ENCODE assay signal across 28 cellular contexts in the genomic region with DNA sequence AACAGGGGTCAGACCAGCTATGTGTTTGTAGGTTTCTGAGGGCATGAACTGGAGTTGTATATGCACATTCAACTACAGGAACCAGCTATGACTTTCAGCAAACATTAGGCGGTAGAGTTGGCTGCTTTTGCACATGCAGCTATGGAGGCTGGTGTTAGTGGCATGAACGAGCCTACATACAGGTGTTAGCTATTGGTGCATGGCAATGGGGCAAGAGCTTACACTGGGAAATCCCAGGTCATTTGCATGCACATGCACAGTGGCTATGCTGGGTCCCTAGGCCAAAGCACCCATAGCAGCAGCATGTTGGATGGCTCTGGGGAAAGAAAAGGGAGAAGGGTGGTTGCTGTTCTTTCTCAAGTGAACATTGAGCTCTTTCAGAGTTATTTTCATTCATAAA.
"Had no signal": no experiment of that assay in that cellular context is flagged by ENCODE, and none has a peak within 500 bp of the region (broad histone marks: within the 10 kb centered on the region; RNA-seq: fewer than 3 reads in every experiment).

No MANE protein-coding gene starts in this region.

- H3K9me3 Mint-ChIP-seq: neural progenitor cell had no signal

- H3K27ac ChIP-seq: neural progenitor cell, ovary, parathyroid adenoma, prostate gland, right lobe of liver, sigmoid colon, stomach, thoracic aorta, thyroid gland, tibial nerve, upper lobe of left lung, vagina had no signal

- H3K27me3 ChIP-seq: neural progenitor cell, ovary, right lobe of liver, sigmoid colon, stomach, thyroid gland, tibial nerve, upper lobe of left lung, vagina had no signal

- H3K4me1 Mint-ChIP-seq: natural killer cell; nephron; stimulated activated effector memory CD8-positive, alpha-beta T cell treated with anti-CD3 and anti-CD28 coated beads, Interleukin-12 subunit alpha, Interleukin-12 subunit beta, amount 100 ng/mL, for 72 hours; stimulated activated naive B cell treated with anti-CD40 and anti-IgM and Interleukin-4, amounts not matched to agents 10 μg/mL and 1 μg/mL and 100 μg/mL, for 72 hours had no signal

- ATAC-seq: natural killer cell; right cardiac atrium; right lobe of liver; stimulated activated effector memory CD8-positive, alpha-beta T cell treated with anti-CD3 and anti-CD28 coated beads, Interleukin-12 subunit alpha, Interleukin-12 subunit beta, amount 100 ng/mL, for 72 hours; stimulated activated naive B cell treated with anti-CD40 and anti-IgM and Interleukin-4, amounts not matched to agents 10 μg/mL and 1 μg/mL and 100 μg/mL, for 72 hours had no signal

- H3K4me3 Mint-ChIP-seq: natural killer cell; nephron; neural progenitor cell; stimulated activated effector memory CD8-positive, alpha-beta T cell treated with anti-CD3 and anti-CD28 coated beads, Interleukin-12 subunit alpha, Interleukin-12 subunit beta, amount 100 ng/mL, for 72 hours; stimulated activated naive B cell treated with anti-CD40 and anti-IgM and Interleukin-4, amounts not matched to agents 10 μg/mL and 1 μg/mL and 100 μg/mL, for 72 hours; stimulated activated naive CD8-positive, alpha-beta T cell treated with anti-CD3 and anti-CD28 coated beads, Interleukin-15, Interleukin-2, amounts not matched to agents 100 ng/mL and 50 ng/mL, for 24 hours had no signal

- DNase-seq: natural killer cell; occipital lobe; ovary; posterior cingulate gyrus; right lobe of liver; sigmoid colon; small intestine; stimulated activated CD4-positive, alpha-beta T cell treated with anti-CD3 and anti-CD28 coated beads, Interleukin-15, amount 100 ng/mL, for 24 hours; stimulated activated CD4-positive, alpha-beta T cell treated with anti-CD3 and anti-CD28 coated beads, Interleukin-2, amount 100 ng/mL, for 24 hours; stimulated activated CD4-positive, alpha-beta T cell treated with anti-CD3 and anti-CD28 coated beads, Interleukin-2, amount 100 ng/mL, for 48 hours; stimulated activated CD4-positive, alpha-beta T cell treated with anti-CD3 and anti-CD28 coated beads, Interleukin-4, amount 100 ng/mL, for 24 hours; stimulated activated naive B cell treated with anti-CD40 and anti-IgM and Interleukin-4, amounts not matched to agents 10 μg/mL and 1 μg/mL and 100 μg/mL, for 72 hours; stimulated activated naive CD4-positive, alpha-beta T cell treated with Interleukin-2 at 50 U/mL for 16 hours; stomach; thyroid gland; trophoblast cell; upper lobe of left lung had no signal

- H3K4me1 ChIP-seq: parathyroid adenoma, prostate gland, right lobe of liver, stomach, thyroid gland, upper lobe of left lung, vagina had no signal

- H3K36me3 ChIP-seq: neural progenitor cell, ovary, prostate gland, right lobe of liver, sigmoid colon, stomach, thoracic aorta, thyroid gland, tibial nerve, upper lobe of left lung, vagina had no signal

- H3K27ac Mint-ChIP-seq: natural killer cell; nephron; neural progenitor cell; stimulated activated effector memory CD8-positive, alpha-beta T cell treated with anti-CD3 and anti-CD28 coated beads, Interleukin-12 subunit alpha, Interleukin-12 subunit beta, amount 100 ng/mL, for 72 hours; stimulated activated naive B cell treated with anti-CD40 and anti-IgM and Interleukin-4, amounts not matched to agents 10 μg/mL and 1 μg/mL and 100 μg/mL, for 72 hours; stimulated activated naive CD8-positive, alpha-beta T cell treated with anti-CD3 and anti-CD28 coated beads, Interleukin-15, Interleukin-2, amounts not matched to agents 100 ng/mL and 50 ng/mL, for 24 hours had no signal

- H3K4me2 ChIP-seq: neural progenitor cell had no signal

- H3K9me3 ChIP-seq: ovary, prostate gland, right lobe of liver, thoracic aorta, thyroid gland, tibial nerve, upper lobe of left lung, vagina had no signal

- H3K36me3 Mint-ChIP-seq: neural progenitor cell; stimulated activated effector memory CD8-positive, alpha-beta T cell treated with anti-CD3 and anti-CD28 coated beads, Interleukin-12 subunit alpha, Interleukin-12 subunit beta, amount 100 ng/mL, for 72 hours; stimulated activated naive B cell treated with anti-CD40 and anti-IgM and Interleukin-4, amounts not matched to agents 10 μg/mL and 1 μg/mL and 100 μg/mL, for 72 hours had no signal

- FAIRE-seq: small intestine, urothelium cell line had no signal

- H3K27me3 Mint-ChIP-seq: stimulated activated naive B cell treated with anti-CD40 and anti-IgM and Interleukin-4, amounts not matched to agents 10 μg/mL and 1 μg/mL and 100 μg/mL, for 72 hours; stimulated activated naive CD8-positive, alpha-beta T cell treated with anti-CD3 and anti-CD28 coated beads, Interleukin-15, Interleukin-2, amounts not matched to agents 100 ng/mL and 50 ng/mL, for 24 hours had no signal

- H3K79me2 ChIP-seq: parathyroid adenoma had no signal

- H2AFZ ChIP-seq: neural progenitor cell, parathyroid adenoma had no signal

- H3K9ac ChIP-seq: neural progenitor cell, parathyroid adenoma had no signal

- H3K4me3 ChIP-seq: neural progenitor cell, ovary, prostate gland, right lobe of liver, sigmoid colon, stomach, thoracic aorta, thyroid gland, tibial nerve, upper lobe of left lung, vagina had no signal
